8 cellular contexts compared by ENCODE assay signal in the genomic region with DNA sequence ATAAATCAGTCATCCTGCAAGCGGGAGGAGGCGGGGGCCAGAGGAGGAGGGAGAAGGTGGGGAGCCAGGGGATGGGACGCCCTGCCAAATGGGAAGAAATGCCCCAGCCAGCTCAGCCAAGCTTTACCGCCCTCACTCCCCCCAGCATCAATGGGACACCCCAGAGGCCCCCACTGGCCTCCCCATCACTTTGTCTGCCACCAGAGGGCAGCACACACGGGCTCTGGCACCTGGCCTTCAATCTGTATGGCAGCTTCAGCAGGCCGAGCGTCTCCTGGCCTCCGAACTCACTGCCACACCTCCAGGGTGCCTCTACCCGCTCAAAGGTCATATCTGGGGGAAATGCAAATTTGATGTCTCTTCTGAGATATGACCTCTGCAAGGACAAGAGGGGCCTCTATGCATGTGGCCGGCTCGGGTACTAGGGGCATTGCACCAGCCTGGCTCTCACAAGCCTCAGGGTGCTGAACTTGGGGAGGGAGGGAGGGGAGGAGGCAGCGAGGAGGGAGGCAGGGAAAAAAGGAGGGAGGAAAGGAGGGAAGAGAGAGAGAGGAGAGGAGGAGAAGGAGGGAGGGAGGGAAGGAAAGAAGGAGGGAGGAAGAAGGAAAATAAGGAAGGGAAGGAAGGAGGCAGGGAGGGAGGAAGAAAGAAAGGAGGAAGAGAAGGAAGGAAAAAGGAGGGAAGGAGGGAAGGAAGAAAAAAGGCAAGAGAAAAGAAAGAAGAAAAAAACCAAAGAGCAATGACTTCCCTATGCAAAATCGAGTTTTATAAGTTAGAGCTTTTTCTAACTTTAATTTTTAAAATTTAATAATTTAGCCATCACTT. TPM values are rescaled to one million over a fixed set of nuclear protein-coding genes. Genes with fewer than 3 reads are reported as not detected.
DNase-seq lines count a peak whose midpoint lies in the region; ATAC-seq lines count a peak whose summit lies in the region.

No MANE protein-coding gene starts in this region.

- H2BK15ac ChIP-seq in mesendoderm (replicated peaks; ENCODE audit: low read depth) = no peak overlapping the region

- H3K23ac ChIP-seq in mesendoderm (ENCODE audit: low read length) = no peak overlapping the region

- no peak overlapping the region for H3K27ac ChIP-seq in mesendoderm (ENCODE audit: low read depth, low read length)

- H3K79me1 ChIP-seq in mesendoderm (ENCODE audit: low read length) = no peaks in the 10 kb centered on the region

- H3K36me3 ChIP-seq in mesendoderm (ENCODE audit: control insufficient read depth, insufficient read depth, low read length) = no peaks in the 10 kb centered on the region

- no peak overlapping the region for H2AK5ac ChIP-seq in mesendoderm (ENCODE audit: low read length)

- ATAC-seq in GM21717 (IDR thresholded peaks at IDR 0.05; ENCODE audit: unreplicated experiment) (peak; percentile 47), GM21423 (IDR thresholded peaks at IDR 0.05; ENCODE audit: unreplicated experiment) (no peak)

- no peaks in the 10 kb centered on the region for H3K27me3 ChIP-seq in mesendoderm (ENCODE audit: insufficient read depth, low read length, poor library complexity)

- H3K4me3 ChIP-seq in mesendoderm (ENCODE audit: low read length) = no peak overlapping the region

- no peak overlapping the region for H3K56ac ChIP-seq in mesendoderm (ENCODE audit: low read length)

- no peaks in the 10 kb centered on the region for H3K79me2 ChIP-seq in mesendoderm (ENCODE audit: control insufficient read depth, insufficient read depth, low read length)

- DNase-seq in COLO668 (lab: John Stamatoyannopoulos, UW; ENCODE audit: unreplicated experiment) = peak; percentile 59
- DNase-seq in NCI-H226 = peak; percentile 36
- DNase-seq in activated CD4-positive, alpha-beta T cell treated with anti-CD3 and anti-CD28 coated beads, Interleukin-2, amount 50 U/mL, for 4 hours = peak; percentile 57 to 58
- DNase-seq in effector CD4-positive, alpha-beta T cell = peak; percentile 51
- DNase-seq in mesendoderm = peak; percentile 87
- peak; percentile 54 for DNase-seq in stimulated activated CD8-positive, alpha-beta memory T cell treated with anti-CD3 and anti-CD28 coated beads, Interleukin-4, amount 100 ng/mL, for 24 hours (ENCODE audit: low read depth)

- no peak overlapping the region for H3K4me2 ChIP-seq in mesendoderm (ENCODE audit: low read length)

- no peak overlapping the region for H2BK120ac ChIP-seq in mesendoderm (ENCODE audit: low read depth, low read length)

- no peak overlapping the region for H4K5ac ChIP-seq in mesendoderm (ENCODE audit: low read length)

- no peak overlapping the region for H3K18ac ChIP-seq in mesendoderm (ENCODE audit: low read length)

- no peak overlapping the region for H3K9ac ChIP-seq in mesendoderm (ENCODE audit: low read length)

- H3K4ac ChIP-seq in mesendoderm (ENCODE audit: low read depth, low read length) = no peak overlapping the region

- H2BK5ac ChIP-seq in mesendoderm (ENCODE audit: low read length) = no peak overlapping the region

- WGBS in mesendoderm (ENCODE audit: extremely low coverage, insufficient coverage, low lambda C conversion rate) = no CpG with 5 or more reads among the region's 13 CpGs

- peaks cover 3% of the 10 kb centered on the region for H3K4me1 ChIP-seq in mesendoderm (ENCODE audit: control insufficient read depth, low read depth, low read length)

- H4K8ac ChIP-seq in mesendoderm (ENCODE audit: low read depth, low read length) = no peak overlapping the region

RNA-seq across cellular contexts. Expression of a gene that starts 0.7 kb away (rescaled TPM):
- 0.66 TPM for polyA plus RNA-seq in mesendoderm (2013, experiment 1 of 2)
- polyA plus RNA-seq in mesendoderm (2013, experiment 2 of 2) = 0.69 TPM

RNA-seq across cellular contexts. Expression of a gene that starts 33.4 kb away (rescaled TPM):
- polyA plus RNA-seq in mesendoderm (2013, experiment 1 of 2) = 21.1 TPM
- 19.8 TPM for polyA plus RNA-seq in mesendoderm (2013, experiment 2 of 2)

RNA-seq across cellular contexts. Expression of a gene that starts 53.0 kb away (rescaled TPM):
- polyA plus RNA-seq in mesendoderm (2013, experiment 1 of 2) = 58.4 TPM
- 56.3 TPM for polyA plus RNA-seq in mesendoderm (2013, experiment 2 of 2)

Comparison
In these comparisons a context has a peak if more than half of its experiments do, and no peak if none do; other contexts are left out.
1. DNase-seq: peak in every context shown above with its lines; median percentile 87 in mesendoderm; 59 in COLO668; 58 in activated CD4-positive, alpha-beta T cell treated with anti-CD3 and anti-CD28 coated beads, Interleukin-2, amount 50 U/mL, for 4 hours; 54 in stimulated activated CD8-positive, alpha-beta memory T cell treated with anti-CD3 and anti-CD28 coated beads, Interleukin-4, amount 100 ng/mL, for 24 hours; 51 in effector CD4-positive, alpha-beta T cell; 36 in NCI-H226.